In genomic region chr7:54758702-54759665, GRCh38 we compare ENCODE assay signal across 8 cellular contexts. TPM values are rescaled to one million over a fixed set of nuclear protein-coding genes. Genes with fewer than 3 reads are reported as not detected.
A peak's percentile ranks its signal among the peaks of the same experiment; 100 is the strongest.
DNase-seq lines count a peak whose midpoint lies in the region; ATAC-seq and TF ChIP-seq lines count a peak whose summit lies in the region.

Gene SEC61G, minus strand, starts transcription at chr7:54759211. Its CDS starts 1,623 bp downstream, at chr7:54757588.

- no peaks in the 10 kb centered on the region for H3K27me3 ChIP-seq in upper lobe of right lung

- H3K36me3 Mint-ChIP-seq in T-helper 1 cell treated with Interleukin-12 subunit alpha and Interleukin-12 subunit beta and Interleukin-4 antibody, amounts not matched to agents 30 μg/mL and 1 μg/mL, for 36 hours (ENCODE audit: low read depth), result peaks cover 23% of the 10 kb centered on the region

- no peak for TF ChIP-seq CTCF in GM13977 (IDR thresholded peaks at IDR 0.05; ENCODE audit: extremely low read depth, insufficient read depth, missing control alignments)
- no peak for TF ChIP-seq CTCF in upper lobe of right lung (IDR thresholded peaks at IDR 0.05)

- H3K36me3 ChIP-seq in upper lobe of right lung, result peaks cover 29% of the 10 kb centered on the region

- H3K4me3 Mint-ChIP-seq in T-helper 1 cell treated with Interleukin-12 subunit alpha and Interleukin-12 subunit beta and Interleukin-4 antibody, amounts not matched to agents 30 μg/mL and 1 μg/mL, for 36 hours, result peak within 1 kb of the TSS; percentile 99

- ATAC-seq in HG02884 (IDR thresholded peaks at IDR 0.05; ENCODE audit: unreplicated experiment) (peak; percentile 91), left cardiac atrium (peak; percentile 98), upper lobe of right lung (peak; percentile 99)

- H3K27me3 Mint-ChIP-seq in T-helper 1 cell treated with Interleukin-12 subunit alpha and Interleukin-12 subunit beta and Interleukin-4 antibody, amounts not matched to agents 30 μg/mL and 1 μg/mL, for 36 hours (ENCODE audit: low read depth), result peaks cover 16% of the 10 kb centered on the region

- H3K4me1 ChIP-seq in upper lobe of right lung, result peaks cover 28% of the 10 kb centered on the region

- peak within 1 kb of the TSS; percentile 98 for H3K27ac Mint-ChIP-seq in T-helper 1 cell treated with Interleukin-12 subunit alpha and Interleukin-12 subunit beta and Interleukin-4 antibody, amounts not matched to agents 30 μg/mL and 1 μg/mL, for 36 hours

- no peaks in the 10 kb centered on the region for H3K9me3 ChIP-seq in upper lobe of right lung

- H3K27ac ChIP-seq in upper lobe of right lung, result peak within 1 kb of the TSS; percentile 96

- in situ Hi-C loops in GM13977 (cut with MboI; ENCODE audit: low pct_unique_long_range_greater_than_20kb, low sequenced_read_pairs, unreplicated experiment), result no loop called here

- intact Hi-C loops in left cardiac atrium (cut with DNase I) (no loop called here), posterior vena cava (cut with DNase I) (no loop called here), upper lobe of right lung (cut with DNase I) (no loop called here)

- H3K4me1 Mint-ChIP-seq in T-helper 1 cell treated with Interleukin-12 subunit alpha and Interleukin-12 subunit beta and Interleukin-4 antibody, amounts not matched to agents 30 μg/mL and 1 μg/mL, for 36 hours (ENCODE audit: low read depth), result peaks cover 34% of the 10 kb centered on the region

- H3K9me3 Mint-ChIP-seq in T-helper 1 cell treated with Interleukin-12 subunit alpha and Interleukin-12 subunit beta and Interleukin-4 antibody, amounts not matched to agents 30 μg/mL and 1 μg/mL, for 36 hours, result no peaks in the 10 kb centered on the region

- DNase-seq in GM13977 (ENCODE audit: low spot score) (peak; percentile 95), NCI-H1694 (lab: John Stamatoyannopoulos, UW) (peak; percentile 97), amniotic stem cell (lab: John Stamatoyannopoulos, UW) (peak; percentile 94), left cardiac atrium (peak; percentile 99), posterior vena cava (ENCODE audit: low spot score) (peak; percentile 99), upper lobe of right lung (peak; percentile 98)

- H3K4me3 ChIP-seq in upper lobe of right lung, result peak within 1 kb of the TSS; percentile 98

RNA-seq across cellular contexts. Expression of gene SEC61G, which starts in this region (rescaled TPM):
- total RNA-seq in left cardiac atrium (100 to 1,000 TPM; 105 to 142 TPM), posterior vena cava (10 to 100 TPM; 86.4 to 97.0 TPM), upper lobe of right lung (87.6 TPM)

Comparison
In these comparisons a context has a peak if more than half of its experiments do, and no peak if none do; other contexts are left out.
1. Peak in every context shown above with its lines: DNase-seq, ATAC-seq, H3K4me3 ChIP-seq and H3K27ac ChIP-seq.